16 cellular contexts compared by ENCODE assay signal in the genomic region with DNA sequence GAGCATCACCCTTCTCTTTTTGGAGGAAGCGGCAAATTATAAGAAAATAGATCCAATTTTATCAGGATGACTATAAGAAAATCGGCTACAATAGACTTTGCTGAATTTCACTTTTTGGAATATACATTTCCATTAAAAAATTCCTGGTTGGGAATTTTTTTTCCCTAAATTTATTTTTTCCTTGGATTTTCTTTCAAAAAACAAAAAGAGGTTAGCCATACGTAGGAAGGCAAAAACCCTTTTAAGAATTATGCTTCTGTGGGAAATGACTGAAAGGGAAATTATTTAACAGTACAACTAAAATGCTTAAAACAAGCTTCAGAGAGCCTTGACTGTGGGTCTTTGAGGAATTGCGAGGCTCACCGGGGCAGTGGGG.
"Had no signal": no experiment of that assay in that cellular context is flagged by ENCODE, and none has a peak within 500 bp of the region (broad histone marks: within the 10 kb centered on the region; RNA-seq: fewer than 3 reads in every experiment).

No MANE protein-coding gene starts in this region.

- H3K4me3 Mint-ChIP-seq: activated CD4-positive, alpha-beta memory T cell treated with anti-CD3 and anti-CD28 coated beads, Interleukin-2, amount 10 ng/mL, durations not matched to agents 7 days and 5 days; activated CD8-positive, alpha-beta memory T cell treated with anti-CD3 and anti-CD28 coated beads, Interleukin-2, amount 10 ng/mL, durations not matched to agents 7 days and 5 days; endodermal cell had no signal

- H3K27me3 ChIP-seq: cardiac muscle cell, right atrium auricular region, upper lobe of left lung had no signal

- H3K27me3 Mint-ChIP-seq: activated naive CD8-positive, alpha-beta T cell had no signal

- H3K36me3 Mint-ChIP-seq: activated CD8-positive, alpha-beta memory T cell treated with anti-CD3 and anti-CD28 coated beads, Interleukin-2, amount 10 ng/mL, durations not matched to agents 7 days and 5 days; activated naive CD8-positive, alpha-beta T cell had no signal

- H3K36me3 ChIP-seq: cardiac muscle cell, prostate gland, right atrium auricular region, thoracic aorta, upper lobe of left lung had no signal

- H3K27ac Mint-ChIP-seq: activated CD4-positive, alpha-beta memory T cell treated with anti-CD3 and anti-CD28 coated beads, Interleukin-2, amount 10 ng/mL, durations not matched to agents 7 days and 5 days; activated CD8-positive, alpha-beta memory T cell treated with anti-CD3 and anti-CD28 coated beads, Interleukin-2, amount 10 ng/mL, durations not matched to agents 7 days and 5 days; activated naive CD8-positive, alpha-beta T cell; endodermal cell had no signal

- H3K4me3 ChIP-seq: cardiac muscle cell, prostate gland, right atrium auricular region, thoracic aorta, upper lobe of left lung had no signal

- FAIRE-seq: islet of Langerhans had no signal

- H3K9me3 Mint-ChIP-seq: activated CD4-positive, alpha-beta memory T cell treated with anti-CD3 and anti-CD28 coated beads, Interleukin-2, amount 10 ng/mL, durations not matched to agents 7 days and 5 days; endodermal cell had no signal

- H3K27ac ChIP-seq: cardiac muscle cell, epithelial cell of prostate, foreskin keratinocyte, prostate gland, right atrium auricular region, thoracic aorta had no signal

- H3K9me3 ChIP-seq: prostate gland, right atrium auricular region, thoracic aorta, upper lobe of left lung had no signal

- DNase-seq: activated CD4-positive, alpha-beta memory T cell treated with anti-CD3 and anti-CD28 coated beads, Interleukin-2, amount 10 ng/mL, durations not matched to agents 7 days and 5 days; activated CD4-positive, CD25-positive, alpha-beta regulatory T cell; activated CD8-positive, alpha-beta memory T cell treated with anti-CD3 and anti-CD28 coated beads, Interleukin-2, amount 10 ng/mL, durations not matched to agents 7 days and 5 days; foreskin keratinocyte; hippocampal formation; left cardiac atrium; SW 1271 had no signal

- H3K4me1 ChIP-seq: foreskin keratinocyte, right atrium auricular region had no signal

- ATAC-seq: activated CD8-positive, alpha-beta memory T cell treated with anti-CD3 and anti-CD28 coated beads, Interleukin-2, amount 10 ng/mL, durations not matched to agents 7 days and 5 days; foreskin keratinocyte; left cardiac atrium had no signal
